1 cellular context compared by ENCODE assay signal in genomic region chr9:137412431-137412830, GRCh38.
TF ChIP-seq lines count a peak whose summit lies in the region.

No MANE protein-coding gene starts in this region.

TF ChIP-seq in SK-N-SH treated with all-trans-retinoic acid at 6 μM for 48 hours, 23 proteins besides CTCF, POLR2A, EP300 and RAD21 (continued from another document):
- TF ChIP-seq POU6F1 (CRISPR knock-in tag; IDR thresholded peaks at IDR 0.05; ENCODE audit: borderline replicate concordance, low read depth) = no peak
- TF ChIP-seq CREB5 (CRISPR knock-in tag; IDR thresholded peaks at IDR 0.05; ENCODE audit: low read depth) = no peak
